In genomic region chr3:129594907-129595390, GRCh38 we compare ENCODE assay signal across 15 cellular contexts. TPM values are rescaled to one million over a fixed set of nuclear protein-coding genes. Genes with fewer than 3 reads are reported as not detected.
DNase-seq lines count a peak whose midpoint lies in the region; ATAC-seq, FAIRE-seq and TF ChIP-seq lines count a peak whose summit lies in the region.
"Had no signal": no experiment of that assay in that cellular context is flagged by ENCODE, and none has a peak within 500 bp of the region (broad histone marks: within the 10 kb centered on the region; RNA-seq: fewer than 3 reads in every experiment).

No MANE protein-coding gene starts in this region.

- intact Hi-C loops in left ventricle myocardium inferior (cut with micrococcal nuclease) (no loop called here), left cardiac atrium (cut with DNase I) (no loop called here), esophagus muscularis mucosa (cut with DNase I) (no loop called here), ovary (cut with DNase I) (loop anchor here in 1 of 4 donors (5.0 kb wide), 1 partner anchor 33 kb away; no protein-coding TSS in a partner anchor), pancreas (cut with DNase I) (no loop called here)

- WGBS in esophagus muscularis mucosa = 75% methylated on average over 4 of the region's 6 CpGs
- whole genome bisulfite sequencing in ovary, 3 donors = 66 to 78% (median 77%) methylated on average over 6 of the region's 6 CpGs
- WGBS in pancreas, 2 donors = 84 to 89% methylated on average over 6 of the region's 6 CpGs

- DNase-seq in left ventricle myocardium inferior (no peak), left cardiac atrium (no peak), esophagus muscularis mucosa (ENCODE audit: extremely low spot score) (no peak), ovary (no peak), urothelium cell line (ENCODE audit: low spot score) (no peak), pancreas (no peak)
- DNase-seq in stimulated activated CD4-positive, alpha-beta T cell treated with anti-CD3 and anti-CD28 coated beads, Interleukin-1b, Interleukin-23, amount 100 ng/mL, for 48 hours = no peak
- DNase-seq: Kasumi-1, NCI-H2029, posterior cingulate gyrus had no signal

- TF ChIP-seq CTCF in left ventricle myocardium inferior (IDR thresholded peaks at IDR 0.05; ENCODE audit: borderline replicate concordance) (no peak), esophagus muscularis mucosa (IDR thresholded peaks at IDR 0.05) (no peak), ovary (IDR thresholded peaks at IDR 0.05) (no peak), pancreas (IDR thresholded peaks at IDR 0.05) (no peak)

- H3K36me3 ChIP-seq in left ventricle myocardium inferior (no peaks in the 10 kb centered on the region), esophagus muscularis mucosa (no peaks in the 10 kb centered on the region), ovary (no peaks in the 10 kb centered on the region), pancreas (no peaks in the 10 kb centered on the region)

- H3K27me3 ChIP-seq in left ventricle myocardium inferior (ENCODE audit: low read depth) = no peaks in the 10 kb centered on the region
- no peaks in the 10 kb centered on the region for H3K27me3 ChIP-seq in esophagus muscularis mucosa
- no peaks in the 10 kb centered on the region for H3K27me3 ChIP-seq in ovary
- H3K27me3 ChIP-seq in pancreas = no peaks in the 10 kb centered on the region

- TF ChIP-seq EP300 in esophagus muscularis mucosa (IDR thresholded peaks at IDR 0.05) (no peak), ovary (IDR thresholded peaks at IDR 0.05) (no peak)

- no peak overlapping the region for H3K4me3 ChIP-seq in left ventricle myocardium inferior
- H3K4me3 ChIP-seq in esophagus muscularis mucosa = no peak overlapping the region
- no peak overlapping the region for H3K4me3 ChIP-seq in ovary
- no peak overlapping the region for H3K4me3 ChIP-seq in pancreas

- ATAC-seq in left cardiac atrium (no peak), GM18498 (IDR thresholded peaks at IDR 0.05; ENCODE audit: unreplicated experiment) (no peak), pancreas (no peak)
- ATAC-seq: activated naive CD4-positive, alpha-beta T cell treated with anti-CD3 and anti-CD28 coated beads, Interleukin-2, amount 50 U/mL, for 72 hours had no signal

- FAIRE-seq in urothelium cell line (lab: Jason Lieb, UNC) = peak; percentile 5
- FAIRE-seq in pancreas (lab: Jason Lieb, UNC) = no peak

- H3K9me3 ChIP-seq in left ventricle myocardium inferior (replicated peaks) = no peaks in the 10 kb centered on the region
- no peaks in the 10 kb centered on the region for H3K9me3 ChIP-seq in esophagus muscularis mucosa
- H3K9me3 ChIP-seq in ovary = no peaks in the 10 kb centered on the region
- no peaks in the 10 kb centered on the region for H3K9me3 ChIP-seq in pancreas

- H3K27ac ChIP-seq in left ventricle myocardium inferior (replicated peaks) (peak overlapping the region; percentile 96), esophagus muscularis mucosa (replicated peaks in 1 of 4) (peak overlapping the region; percentile 76 to 83 (median 80)), ovary (peak overlapping the region; percentile 58 to 74), pancreas (no peak overlapping the region)

- TF ChIP-seq POLR2A in esophagus muscularis mucosa (IDR thresholded peaks at IDR 0.05; ENCODE audit: low read depth) (no peak), ovary (IDR thresholded peaks at IDR 0.05) (no peak)

- H3K4me1 ChIP-seq in left ventricle myocardium inferior = peaks cover 98% of the 10 kb centered on the region
- H3K4me1 ChIP-seq in esophagus muscularis mucosa = peaks cover 84 to 100% (median 97%) of the 10 kb centered on the region in 4 donors
- H3K4me1 ChIP-seq in ovary (ENCODE audit: insufficient read depth) = peaks cover 53% of the 10 kb centered on the region
- peaks cover 0 to 3% (median 0%) of the 10 kb centered on the region in 3 donors for H3K4me1 ChIP-seq in pancreas

RNA-seq across cellular contexts. Expression of gene PLXND1, which starts 11.5 kb away (rescaled TPM):
- total RNA-seq in left ventricle myocardium inferior = 45.5 TPM
- total RNA-seq in left cardiac atrium = 100 to 1,000 TPM; 106 to 112 TPM
- 10 to 100 TPM; 50.5 to 89.9 (median 76.6) TPM for total RNA-seq in esophagus muscularis mucosa
- total RNA-seq in ovary = 100 to 1,000 TPM in 1 of 7 donors, 10 to 100 TPM in 6; 21.6 to 111 (median 57.1) TPM
- 100 to 1,000 TPM in 1 of 2 donors, 10 to 100 TPM in 1; 55.2 to 120 TPM for polyA plus RNA-seq in ovary
- total RNA-seq in pancreas = 10 to 100 TPM; 15.5 to 48.5 (median 21.7) TPM
- polyA plus RNA-seq in pancreas = 10 to 100 TPM; 52.5 to 66.2 TPM

RNA-seq across cellular contexts. Expression of gene H1-8, which starts 52.0 kb away (rescaled TPM):
- not detected for total RNA-seq in left ventricle myocardium inferior
- not detected for total RNA-seq in left cardiac atrium
- not detected for total RNA-seq in esophagus muscularis mucosa
- total RNA-seq in ovary = not detected
- under 1 TPM in 1 of 2 donors, not detected in 1; 0.27 TPM for polyA plus RNA-seq in ovary
- total RNA-seq in pancreas = not detected
- polyA plus RNA-seq in pancreas = not detected
- total RNA-seq: activated naive CD4-positive, alpha-beta T cell treated with anti-CD3 and anti-CD28 coated beads, Interleukin-2, amount 50 U/mL, for 72 hours; dermis microvascular lymphatic vessel endothelial cell; glomerular endothelial cell; SK-MEL-5 had no signal

Comparison
In these comparisons a context has a peak if more than half of its experiments do, and no peak if none do; other contexts are left out.
1. H3K27ac ChIP-seq: peak in left ventricle myocardium inferior (single experiment), esophagus muscularis mucosa (4 of 4) and ovary (2 of 2); none in pancreas (0 of 4).